ENCODE assay signal across 8 cellular contexts in the genomic region with DNA sequence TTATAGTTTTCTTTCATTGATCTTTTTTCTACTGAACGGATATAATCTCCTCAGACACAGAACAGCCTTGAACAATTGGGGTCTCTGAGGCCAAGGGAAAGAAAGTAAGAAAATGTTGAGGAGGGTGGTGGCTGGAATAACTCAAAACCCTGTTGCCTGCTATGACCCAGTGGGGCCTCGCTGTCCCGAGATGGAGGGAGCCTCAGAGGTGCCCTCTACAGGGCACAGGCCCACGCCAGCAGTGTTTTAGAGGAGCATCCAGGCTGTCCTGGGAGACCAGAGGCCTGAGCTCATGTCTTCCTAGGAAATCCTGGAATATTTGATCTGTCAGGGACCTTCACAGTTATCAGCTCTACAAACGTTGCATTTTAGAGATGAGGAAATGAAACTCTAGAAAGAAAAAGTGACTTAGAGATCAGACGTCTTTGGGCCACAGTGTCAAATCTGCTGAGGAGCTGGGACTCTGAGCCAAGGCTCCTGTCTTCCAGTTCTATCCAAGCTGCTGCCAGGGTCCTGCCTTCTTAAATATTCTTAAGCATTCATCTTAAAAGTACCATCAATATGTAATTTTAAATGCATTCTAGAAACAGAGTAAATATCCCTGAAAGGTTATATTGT. TPM values are rescaled to one million over a fixed set of nuclear protein-coding genes. Genes with fewer than 3 reads are reported as not detected.
DNase-seq lines count a peak whose midpoint lies in the region; ATAC-seq and TF ChIP-seq lines count a peak whose summit lies in the region.

No MANE protein-coding gene starts in this region.

- CTCF ChIA-PET in AG04450 (lab: Charles Lee): interaction anchor here (0.6 to 2.3 kb wide), 19 partner anchors 10 to 247 kb away, joined by 3 to 17 read pairs (median 5); a partner anchor contains a TSS

- H3K27me3 ChIP-seq in AG04450 (ENCODE audit: control insufficient read depth, insufficient read depth, low read length) (no peaks in the 10 kb centered on the region), OCI-LY1 (ENCODE audit: insufficient read depth, low read length) (no peaks in the 10 kb centered on the region), adipocyte (replicated peaks; ENCODE audit: control insufficient read depth, insufficient read depth, low read length) (no peaks in the 10 kb centered on the region)

- H3K79me2 ChIP-seq in OCI-LY1 (ENCODE audit: insufficient read depth, low read length): peaks cover 27% of the 10 kb centered on the region

- DNase-seq in AG04450 (ENCODE audit: low read depth, low spot score) (no peak), adipocyte (ENCODE audit: low read depth) (peak; percentile 71), hepatic stellate cell (ENCODE audit: low spot score) (peak; percentile 53), NCI-H2081 treated with DMSO at 0.1 percent for 48 hours (lab: John Stamatoyannopoulos, UW) (no peak)
- peak; percentile 37 to 42 for DNase-seq in stimulated activated CD4-positive, alpha-beta T cell treated with anti-CD3 and anti-CD28 coated beads, Interleukin-2, amount 100 ng/mL, for 24 hours

- no peak overlapping the region; the same call in 1 of the 2 replicates for H2AFZ ChIP-seq in OCI-LY1 (ENCODE audit: low read length)

- H3K9ac ChIP-seq in OCI-LY1 (ENCODE audit: low read length) (peak overlapping the region; percentile 18; the same call in 1 of the 2 replicates), adipocyte (ENCODE audit: low read length) (no peak overlapping the region)

- ATAC-seq in HG02840 (IDR thresholded peaks at IDR 0.05; ENCODE audit: low FRiP score, unreplicated experiment): peak; percentile 37

- POLR2A ChIA-PET in AG04450 (lab: Yijun Ruan, JAX): no interaction called here

- peak; percentile 72 for TF ChIP-seq CTCF in AG04450 (IDR thresholded peaks at IDR 0.05; ENCODE audit: low read depth, low read length)
- peak; percentile 83 for TF ChIP-seq CTCF in GM12874 (IDR thresholded peaks at IDR 0.05; ENCODE audit: insufficient read depth, low read depth, low read length)
- peak; percentile 90 for TF ChIP-seq CTCF in OCI-LY1 (IDR thresholded peaks at IDR 0.05; ENCODE audit: low read length)

- H3K4me2 ChIP-seq in OCI-LY1 (ENCODE audit: low read length): peak overlapping the region; percentile 34; the same call in 1 of the 2 replicates

- H3F3A ChIP-seq in OCI-LY1 (ENCODE audit: insufficient read depth, low read length): no peaks in the 10 kb centered on the region

- H3K9me3 ChIP-seq in AG04450 (ENCODE audit: control insufficient read depth, insufficient read depth, low read length): no peaks in the 10 kb centered on the region
- H3K9me3 ChIP-seq in OCI-LY1 (ENCODE audit: low read length): no peaks in the 10 kb centered on the region
- H3K9me3 ChIP-seq in adipocyte (ENCODE audit: control insufficient read depth, low read length): no peaks in the 10 kb centered on the region

- H4K20me1 ChIP-seq in OCI-LY1 (ENCODE audit: insufficient read depth, low read length): no peaks in the 10 kb centered on the region

- H3K4me3 ChIP-seq in AG04450 (ENCODE audit: low read depth, low read length) (no peak overlapping the region), OCI-LY1 (ENCODE audit: low read depth, low read length, poor library complexity, severe bottlenecking) (no peak overlapping the region), adipocyte (ENCODE audit: low read length) (no peak overlapping the region)

- no peaks in the 10 kb centered on the region for H3K9me2 ChIP-seq in OCI-LY1 (ENCODE audit: low read depth, low read length)

- H3K36me3 ChIP-seq in OCI-LY1 (ENCODE audit: insufficient read depth, low read length): peaks cover 26% of the 10 kb centered on the region
- no peaks in the 10 kb centered on the region for H3K36me3 ChIP-seq in adipocyte (ENCODE audit: control insufficient read depth, insufficient read depth, low read length, severe bottlenecking)

- no peak overlapping the region for H3K27ac ChIP-seq in AG04450 (ENCODE audit: low read depth, low read length)
- H3K27ac ChIP-seq in OCI-LY1 (ENCODE audit: low read depth, low read length, poor library complexity, severe bottlenecking): peak overlapping the region; percentile 99

- H3K4me1 ChIP-seq in OCI-LY1 (ENCODE audit: insufficient read depth, low read length, severe bottlenecking) (peaks cover 74% of the 10 kb centered on the region), adipocyte (ENCODE audit: control insufficient read depth, insufficient read depth, low read length) (no peaks in the 10 kb centered on the region)

RNA-seq across cellular contexts. Expression of a gene that starts 26.3 kb away (rescaled TPM):
- polyA plus RNA-seq in AG04450 (2011; rRNA removed): 0.11 and 0.35 TPM in 2 replicates
- polyA minus RNA-seq in AG04450 (2011; rRNA and poly(A)+ RNA removed): 0.23 and 0.78 TPM in 2 replicates

RNA-seq across cellular contexts. Expression of a gene that starts 31.7 kb away (rescaled TPM):
- 0.04 TPM in 1 of 2 replicates, not detected in the other for polyA plus RNA-seq in AG04450 (2011; rRNA removed)
- polyA minus RNA-seq in AG04450 (2011; rRNA and poly(A)+ RNA removed): not detected in 2 replicates

Comparison
In these comparisons a context has a peak if more than half of its experiments do, and no peak if none do; other contexts are left out.
1. DNase-seq: peak in adipocyte (single experiment), hepatic stellate cell (single experiment) and stimulated activated CD4-positive, alpha-beta T cell treated with anti-CD3 and anti-CD28 coated beads, Interleukin-2, amount 100 ng/mL, for 24 hours (2 of 2); none in AG04450 (single experiment) and NCI-H2081 treated with DMSO at 0.1 percent for 48 hours (single experiment).
2. Peak in every context shown above with its lines, with median percentiles within 50 percentile points of each other: CTCF ChIP-seq.